26 cellular contexts compared by ENCODE assay signal in genomic region chr14:58146399-58146798, GRCh38. TPM values are rescaled to one million over a fixed set of nuclear protein-coding genes. Genes with fewer than 3 reads are reported as not detected.
"Had no signal": no experiment of that assay in that cellular context is flagged by ENCODE, and none has a peak within 500 bp of the region (broad histone marks: within the 10 kb centered on the region; RNA-seq: fewer than 3 reads in every experiment).

No MANE protein-coding gene starts in this region.

- H3K36me3 ChIP-seq: esophagus muscularis mucosa, gastrocnemius medialis, WERI-Rb-1 had no signal

- DNase-seq: activated B cell treated with CpG ODN at 0.5 μM for 24 hours; activated CD4-positive, alpha-beta T cell treated with anti-CD3 and anti-CD28 coated beads for 48 hours; activated CD4-positive, alpha-beta T cell treated with anti-CD3 and anti-CD28 coated beads, Interleukin-2, amount 50 U/mL, for 1 hour; activated CD4-positive, alpha-beta T cell treated with anti-CD3 and anti-CD28 coated beads, Interleukin-2, amount 50 U/mL, for 48 hours; activated CD8-positive, alpha-beta memory T cell treated with anti-CD3 and anti-CD28 coated beads for 24 hours; activated CD8-positive, alpha-beta T cell treated with anti-CD3 and anti-CD28 coated beads for 36 hours; activated effector memory CD4-positive, alpha-beta T cell treated with Interleukin-2 at 50 U/mL for 16 hours; activated gamma-delta T cell treated with Interleukin-2 at 50 U/mL for 16 hours; activated naive CD4-positive, alpha-beta T cell treated with anti-CD3 and anti-CD28 coated beads, Interleukin-2, amount 50 U/mL, for 16 hours; activated naive CD4-positive, alpha-beta T cell treated with Interleukin-2 at 50 U/mL for 16 hours; activated T-cell treated with anti-CD3 and anti-CD28 coated beads, Interleukin-2, amount 50 U/mL, for 4 hours; amniotic stem cell; anterior cingulate cortex; cortex of kidney; dermis blood vessel endothelial cell; effector CD4-positive, alpha-beta T cell; effector memory CD8-positive, alpha-beta T cell; foreskin keratinocyte; gastrocnemius medialis; glutamatergic neuron; T-helper 1 cell; T-helper 17 cell; T1000; WERI-Rb-1 had no signal

- H3K4me3 ChIP-seq: esophagus muscularis mucosa, gastrocnemius medialis had no signal

- H3K27me3 ChIP-seq: esophagus muscularis mucosa had no signal

- H3K4me1 ChIP-seq: foreskin keratinocyte had no signal

- H3K9me3 ChIP-seq: esophagus muscularis mucosa, gastrocnemius medialis had no signal

- H3K27ac ChIP-seq: esophagus muscularis mucosa, foreskin keratinocyte, gastrocnemius medialis, WERI-Rb-1 had no signal

RNA-seq across cellular contexts. Expression of gene ARMH4, which starts 5.6 kb away (rescaled TPM):
- total RNA-seq: activated B cell treated with CpG ODN at 0.5 μM for 24 hours; activated CD8-positive, alpha-beta T cell treated with anti-CD3 and anti-CD28 coated beads for 36 hours; activated T-cell treated with anti-CD3 and anti-CD28 coated beads, Interleukin-2, amount 50 U/mL, for 4 hours; activated T-helper 17 cell treated with anti-CD3 and anti-CD28 coated beads, Interleukin-2, amount 50 U/mL, for 72 hours; T-helper 17 cell had no signal
